In genomic region chr10:32410569-32410968, GRCh38 we compare ENCODE assay signal across 6 cellular contexts.
"Had no signal": no experiment of that assay in that cellular context is flagged by ENCODE, and none has a peak within 500 bp of the region (broad histone marks: within the 10 kb centered on the region; RNA-seq: fewer than 3 reads in every experiment).

No MANE protein-coding gene starts in this region.

- DNase-seq: H7, KG1 had no signal

- FAIRE-seq: HTR-8/SVneo had no signal

- ATAC-seq: GM23338, HCT116 had no signal

- H3K4me3 ChIP-seq: GM23338, HAP-1 had no signal

- H3K4me1 ChIP-seq: HAP-1 had no signal

- H3K36me3 ChIP-seq: HAP-1 had no signal

- H3K4me2 ChIP-seq: GM23338 had no signal

- H2AFZ ChIP-seq: GM23338 had no signal

- H3K9me3 ChIP-seq: HAP-1 had no signal
